ENCODE assay signal across 1 cellular context in the genomic region with DNA sequence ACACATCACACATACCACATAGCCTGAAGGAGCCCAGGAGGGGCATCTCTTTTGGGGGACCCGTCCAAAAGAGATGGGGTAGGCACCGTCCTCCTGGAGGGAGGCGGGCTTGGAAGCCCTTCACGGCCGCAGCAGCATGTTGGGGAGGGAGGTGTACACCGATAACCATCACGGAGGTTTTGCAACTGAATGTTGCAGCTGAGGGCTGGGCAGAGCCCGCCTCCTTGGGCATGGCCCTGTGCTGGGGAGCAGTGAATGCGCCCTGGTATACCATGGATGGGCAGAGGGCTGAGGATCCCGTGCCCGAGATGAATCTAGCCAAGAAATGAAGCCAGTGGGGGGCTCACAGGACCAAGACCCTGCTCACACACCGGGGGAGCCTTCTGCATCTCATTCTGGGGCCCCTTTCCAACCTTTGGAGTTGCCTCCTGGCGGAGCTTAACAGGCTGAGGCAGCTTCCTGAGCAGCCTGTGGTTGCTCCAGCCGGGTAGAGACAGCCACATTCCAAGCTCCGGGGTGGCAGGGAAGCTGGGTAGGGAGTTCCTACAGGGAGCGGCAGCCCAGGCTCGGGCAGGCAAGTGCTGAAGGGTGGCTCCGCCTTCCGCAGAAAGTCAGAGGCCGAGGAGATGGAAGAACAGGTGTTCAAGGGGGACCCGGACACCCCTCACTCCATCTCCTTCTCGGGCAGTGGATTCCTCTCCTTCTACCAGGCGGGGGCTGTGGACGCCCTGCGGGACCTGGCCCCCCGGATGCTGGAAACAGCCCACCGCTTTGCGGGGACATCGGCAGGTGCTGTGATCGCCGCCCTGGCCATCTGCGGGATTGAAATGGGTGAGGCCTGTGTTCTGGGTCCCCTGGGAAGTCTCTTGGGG.
TF ChIP-seq lines count a peak whose summit lies in the region.

A gene with protein sequence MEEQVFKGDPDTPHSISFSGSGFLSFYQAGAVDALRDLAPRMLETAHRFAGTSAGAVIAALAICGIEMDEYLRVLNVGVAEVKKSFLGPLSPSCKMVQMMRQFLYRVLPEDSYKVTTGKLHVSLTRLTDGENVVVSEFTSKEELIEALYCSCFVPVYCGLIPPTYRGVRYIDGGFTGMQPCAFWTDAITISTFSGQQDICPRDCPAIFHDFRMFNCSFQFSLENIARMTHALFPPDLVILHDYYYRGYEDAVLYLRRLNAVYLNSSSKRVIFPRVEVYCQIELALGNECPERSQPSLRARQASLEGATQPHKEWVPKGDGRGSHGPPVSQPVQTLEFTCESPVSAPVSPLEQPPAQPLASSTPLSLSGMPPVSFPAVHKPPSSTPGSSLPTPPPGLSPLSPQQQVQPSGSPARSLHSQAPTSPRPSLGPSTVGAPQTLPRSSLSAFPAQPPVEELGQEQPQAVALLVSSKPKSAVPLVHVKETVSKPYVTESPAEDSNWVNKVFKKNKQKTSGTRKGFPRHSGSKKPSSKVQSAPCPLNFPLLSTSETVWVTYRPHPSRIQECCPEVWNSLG (plus strand): TSS at position 227 of the 872 bp plus-strand sequence. CDS start 400 bp downstream, at position 627.

TF ChIP-seq in HCT116, 20 proteins besides CTCF, POLR2A, EP300 and RAD21 (continued from another document):
- no peak for TF ChIP-seq TCF7L2 (IDR thresholded peaks at IDR 0.05; ENCODE audit: borderline replicate concordance, extremely low read depth, insufficient read depth, insufficient read length)
- no peak for TF ChIP-seq JUND (IDR thresholded peaks at IDR 0.05)
- TF ChIP-seq ELF1 (IDR thresholded peaks at IDR 0.05; ENCODE audit: borderline replicate concordance, low read depth): no peak
- TF ChIP-seq SIN3A (IDR thresholded peaks at IDR 0.05; ENCODE audit: low read depth): no peak
- TF ChIP-seq EZH2 (IDR thresholded peaks at IDR 0.05): no peak
- no peak for TF ChIP-seq CEBPB (IDR thresholded peaks at IDR 0.05; ENCODE audit: low read depth)
- TF ChIP-seq CBX3 (IDR thresholded peaks at IDR 0.05; ENCODE audit: low read depth): no peak
- no peak for TF ChIP-seq YY1 (IDR thresholded peaks at IDR 0.05; ENCODE audit: extremely low read depth, insufficient replicate concordance, low read depth, low read length)
- TF ChIP-seq, protein P1, sequence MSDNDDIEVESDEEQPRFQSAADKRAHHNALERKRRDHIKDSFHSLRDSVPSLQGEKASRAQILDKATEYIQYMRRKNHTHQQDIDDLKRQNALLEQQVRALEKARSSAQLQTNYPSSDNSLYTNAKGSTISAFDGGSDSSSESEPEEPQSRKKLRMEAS (IDR thresholded peaks at IDR 0.05): no peak
- TF ChIP-seq FOSL1 (IDR thresholded peaks at IDR 0.05; ENCODE audit: low read depth): no peak
- TF ChIP-seq, protein P2, sequence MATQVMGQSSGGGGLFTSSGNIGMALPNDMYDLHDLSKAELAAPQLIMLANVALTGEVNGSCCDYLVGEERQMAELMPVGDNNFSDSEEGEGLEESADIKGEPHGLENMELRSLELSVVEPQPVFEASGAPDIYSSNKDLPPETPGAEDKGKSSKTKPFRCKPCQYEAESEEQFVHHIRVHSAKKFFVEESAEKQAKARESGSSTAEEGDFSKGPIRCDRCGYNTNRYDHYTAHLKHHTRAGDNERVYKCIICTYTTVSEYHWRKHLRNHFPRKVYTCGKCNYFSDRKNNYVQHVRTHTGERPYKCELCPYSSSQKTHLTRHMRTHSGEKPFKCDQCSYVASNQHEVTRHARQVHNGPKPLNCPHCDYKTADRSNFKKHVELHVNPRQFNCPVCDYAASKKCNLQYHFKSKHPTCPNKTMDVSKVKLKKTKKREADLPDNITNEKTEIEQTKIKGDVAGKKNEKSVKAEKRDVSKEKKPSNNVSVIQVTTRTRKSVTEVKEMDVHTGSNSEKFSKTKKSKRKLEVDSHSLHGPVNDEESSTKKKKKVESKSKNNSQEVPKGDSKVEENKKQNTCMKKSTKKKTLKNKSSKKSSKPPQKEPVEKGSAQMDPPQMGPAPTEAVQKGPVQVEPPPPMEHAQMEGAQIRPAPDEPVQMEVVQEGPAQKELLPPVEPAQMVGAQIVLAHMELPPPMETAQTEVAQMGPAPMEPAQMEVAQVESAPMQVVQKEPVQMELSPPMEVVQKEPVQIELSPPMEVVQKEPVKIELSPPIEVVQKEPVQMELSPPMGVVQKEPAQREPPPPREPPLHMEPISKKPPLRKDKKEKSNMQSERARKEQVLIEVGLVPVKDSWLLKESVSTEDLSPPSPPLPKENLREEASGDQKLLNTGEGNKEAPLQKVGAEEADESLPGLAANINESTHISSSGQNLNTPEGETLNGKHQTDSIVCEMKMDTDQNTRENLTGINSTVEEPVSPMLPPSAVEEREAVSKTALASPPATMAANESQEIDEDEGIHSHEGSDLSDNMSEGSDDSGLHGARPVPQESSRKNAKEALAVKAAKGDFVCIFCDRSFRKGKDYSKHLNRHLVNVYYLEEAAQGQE (IDR thresholded peaks at IDR 0.05; ENCODE audit: low read depth): no peak
- no peak for TF ChIP-seq EZH2phosphoT487 (IDR thresholded peaks at IDR 0.05; ENCODE audit: borderline replicate concordance)
- no peak for TF ChIP-seq ZFX (IDR thresholded peaks at IDR 0.05)
- TF ChIP-seq POLR2AphosphoS5 (IDR thresholded peaks at IDR 0.05; ENCODE audit: low read depth, low read length): no peak
- TF ChIP-seq, protein P3, sequence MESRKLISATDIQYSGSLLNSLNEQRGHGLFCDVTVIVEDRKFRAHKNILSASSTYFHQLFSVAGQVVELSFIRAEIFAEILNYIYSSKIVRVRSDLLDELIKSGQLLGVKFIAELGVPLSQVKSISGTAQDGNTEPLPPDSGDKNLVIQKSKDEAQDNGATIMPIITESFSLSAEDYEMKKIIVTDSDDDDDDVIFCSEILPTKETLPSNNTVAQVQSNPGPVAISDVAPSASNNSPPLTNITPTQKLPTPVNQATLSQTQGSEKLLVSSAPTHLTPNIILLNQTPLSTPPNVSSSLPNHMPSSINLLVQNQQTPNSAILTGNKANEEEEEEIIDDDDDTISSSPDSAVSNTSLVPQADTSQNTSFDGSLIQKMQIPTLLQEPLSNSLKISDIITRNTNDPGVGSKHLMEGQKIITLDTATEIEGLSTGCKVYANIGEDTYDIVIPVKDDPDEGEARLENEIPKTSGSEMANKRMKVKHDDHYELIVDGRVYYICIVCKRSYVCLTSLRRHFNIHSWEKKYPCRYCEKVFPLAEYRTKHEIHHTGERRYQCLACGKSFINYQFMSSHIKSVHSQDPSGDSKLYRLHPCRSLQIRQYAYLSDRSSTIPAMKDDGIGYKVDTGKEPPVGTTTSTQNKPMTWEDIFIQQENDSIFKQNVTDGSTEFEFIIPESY (IDR thresholded peaks at IDR 0.05; ENCODE audit: extremely low read depth, insufficient replicate concordance, low read length): no peak
- no peak for TF ChIP-seq SRF (IDR thresholded peaks at IDR 0.05; ENCODE audit: low read depth)
- TF ChIP-seq, protein P4, sequence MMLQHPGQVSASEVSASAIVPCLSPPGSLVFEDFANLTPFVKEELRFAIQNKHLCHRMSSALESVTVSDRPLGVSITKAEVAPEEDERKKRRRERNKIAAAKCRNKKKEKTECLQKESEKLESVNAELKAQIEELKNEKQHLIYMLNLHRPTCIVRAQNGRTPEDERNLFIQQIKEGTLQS (IDR thresholded peaks at IDR 0.05): no peak
TF ChIP-seq in HCT116: peak in this region for 0.
